Comparison of ENCODE assay signal across 8 cellular contexts in genomic region chr5:140251527-140251973, GRCh38. TPM values are rescaled to one million over a fixed set of nuclear protein-coding genes. Genes with fewer than 3 reads are reported as not detected.
A peak's percentile ranks its signal among the peaks of the same experiment; 100 is the strongest.
DNase-seq lines count a peak whose midpoint lies in the region; ATAC-seq and TF ChIP-seq lines count a peak whose summit lies in the region.

No MANE protein-coding gene starts in this region.

- peaks cover 17% of the 10 kb centered on the region for H3K4me1 Mint-ChIP-seq in GM23338

- H3K9me3 ChIP-seq in RWPE2 (ENCODE audit: severe bottlenecking) (no peaks in the 10 kb centered on the region), mesenchymal stem cell (ENCODE audit: control insufficient read depth, low read length) (no peaks in the 10 kb centered on the region), thoracic aorta (no peaks in the 10 kb centered on the region)

- peaks cover 32% of the 10 kb centered on the region for H3K79me1 ChIP-seq in mesenchymal stem cell (replicated peaks; ENCODE audit: low read length, poor library complexity, severe bottlenecking)

- 1% methylated on average over 5 of the region's 5 CpGs for WGBS in mesenchymal stem cell

- H3K36me3 Mint-ChIP-seq in GM23338 (ENCODE audit: low read depth) = peaks cover 6% of the 10 kb centered on the region; the same call in 2 of the 3 replicates

- DNase-seq in GDM1 (lab: John Stamatoyannopoulos, UW) = peak; percentile 61
- no peak for DNase-seq in RWPE2 (ENCODE audit: low spot score)
- peak; percentile 48 for DNase-seq in activated naive CD4-positive, alpha-beta T cell treated with anti-CD3 and anti-CD28 coated beads, Interleukin-2, amount 50 U/mL, for 16 hours
- DNase-seq in mesenchymal stem cell = peak; percentile 98
- DNase-seq in thoracic aorta (ENCODE audit: low spot score) = no peak
- DNase-seq in GM23338 (ENCODE audit: low spot score) = no peak

- peaks cover 16% of the 10 kb centered on the region for H4K20me1 ChIP-seq in GM23338 (replicated peaks; ENCODE audit: insufficient read depth)

- no peak overlapping the region for H2AK5ac ChIP-seq in mesenchymal stem cell (ENCODE audit: low read length, severe bottlenecking)

- no peak overlapping the region for H3K23ac ChIP-seq in mesenchymal stem cell (ENCODE audit: low read length in 2 of 2)

- H3F3A ChIP-seq in GM23338 (replicated peaks; ENCODE audit: low read depth) = no peaks in the 10 kb centered on the region

- ATAC-seq in HG02678 (IDR thresholded peaks at IDR 0.05; ENCODE audit: unreplicated experiment) = peak; percentile 71
- peak; percentile 60 for ATAC-seq in RWPE2 (ENCODE audit: low read depth)
- peak; percentile 26 for ATAC-seq in thoracic aorta (ENCODE audit: insufficient number of reproducible peaks, low FRiP score, low read depth)
- ATAC-seq in GM23338 = no peak
- no peak for ATAC-seq in GM21515 (IDR thresholded peaks at IDR 0.05; ENCODE audit: unreplicated experiment)

- peak overlapping the region in 1 of 2 experiments; percentile 48 for H3K18ac ChIP-seq in mesenchymal stem cell (ENCODE audit: low read depth in 1 of 2, low read length in 2 of 2)

- H4K8ac ChIP-seq in mesenchymal stem cell (ENCODE audit: low read length) = no peak overlapping the region

- H2BK120ac ChIP-seq in mesenchymal stem cell (ENCODE audit: low read depth, low read length) = no peak overlapping the region

- H2AFZ ChIP-seq in mesenchymal stem cell (ENCODE audit: low read depth, low read length) = no peak overlapping the region
- H2AFZ ChIP-seq in GM23338 = no peak overlapping the region

- H3K27ac Mint-ChIP-seq in GM23338 = no peak overlapping the region

- H3K4ac ChIP-seq in mesenchymal stem cell (ENCODE audit: low read depth in 1 of 2, low read length in 2 of 2) = no peak overlapping the region

- H3K27me3 ChIP-seq in RWPE2 (ENCODE audit: insufficient read depth, poor library complexity, severe bottlenecking) = no peaks in the 10 kb centered on the region
- no peaks in the 10 kb centered on the region for H3K27me3 ChIP-seq in mesenchymal stem cell (ENCODE audit: control insufficient read depth in 1 of 2, insufficient read depth in 1 of 2, low read length in 2 of 2)
- no peaks in the 10 kb centered on the region for H3K27me3 ChIP-seq in thoracic aorta (replicated peaks; ENCODE audit: insufficient read depth)
- no peaks in the 10 kb centered on the region for H3K27me3 ChIP-seq in GM23338 (ENCODE audit: insufficient read depth)

- peak overlapping the region in 1 of 2 experiments; percentile 31 for H2BK12ac ChIP-seq in mesenchymal stem cell (ENCODE audit: low read length in 2 of 2)

- H3K4me2 ChIP-seq in mesenchymal stem cell (ENCODE audit: low read length, poor library complexity, severe bottlenecking) (peak overlapping the region; percentile 31), GM23338 (no peak overlapping the region)

- H3K4me1 ChIP-seq in RWPE2 (ENCODE audit: insufficient read depth, poor library complexity, severe bottlenecking) (peaks cover 40% of the 10 kb centered on the region), mesenchymal stem cell (ENCODE audit: control insufficient read depth, insufficient read depth, low read depth, low read length) (peaks cover 15% of the 10 kb centered on the region), thoracic aorta (ENCODE audit: control insufficient read depth in 1 of 2, low read depth in 2 of 2) (peaks cover 4 to 21% of the 10 kb centered on the region in 2 donors), GM23338 (ENCODE audit: insufficient read depth) (peaks cover 12% of the 10 kb centered on the region)

- no peaks in the 10 kb centered on the region for H3K27me3 Mint-ChIP-seq in GM23338 (ENCODE audit: insufficient read depth, low read depth, poor library complexity)

- peaks cover 56% of the 10 kb centered on the region for H3K79me2 ChIP-seq in GM23338 (replicated peaks; ENCODE audit: insufficient read depth)

- no peak overlapping the region for H3K14ac ChIP-seq in mesenchymal stem cell (ENCODE audit: low read length in 2 of 2)

- H3K36me3 ChIP-seq in RWPE2 (ENCODE audit: low read depth) = peaks cover 3% of the 10 kb centered on the region; the same call in 1 of the 2 replicates
- peaks cover 11 to 34% of the 10 kb centered on the region in 2 experiments for H3K36me3 ChIP-seq in mesenchymal stem cell (ENCODE audit: control insufficient read depth in 1 of 2, insufficient read depth in 2 of 2, low read depth in 1 of 2, low read length in 2 of 2)
- H3K36me3 ChIP-seq in thoracic aorta = peaks cover 8% of the 10 kb centered on the region
- no peaks in the 10 kb centered on the region for H3K36me3 ChIP-seq in GM23338 (ENCODE audit: insufficient read depth)

- no peak overlapping the region for H4K91ac ChIP-seq in mesenchymal stem cell (ENCODE audit: low read length)

- H3K9me3 Mint-ChIP-seq in GM23338 = no peaks in the 10 kb centered on the region

- H2BK15ac ChIP-seq in mesenchymal stem cell (ENCODE audit: low read depth, poor library complexity, severe bottlenecking) = no peak overlapping the region

- H2BK5ac ChIP-seq in mesenchymal stem cell (ENCODE audit: low read depth, low read length, poor library complexity, severe bottlenecking) = no peak overlapping the region

- TF ChIP-seq CTCF in RWPE2 (IDR thresholded peaks at IDR 0.05; ENCODE audit: poor library complexity, severe bottlenecking) (no peak), thoracic aorta (IDR thresholded peaks at IDR 0.05) (no peak), GM23338 (conservative IDR thresholded peaks at IDR 0.05; ENCODE audit: low read depth in 2 of 2) (no peak)

- H3K9ac ChIP-seq in mesenchymal stem cell (ENCODE audit: low read length) = peak overlapping the region; percentile 80

- H3K9me2 ChIP-seq in GM23338 (ENCODE audit: insufficient read depth) = no peaks in the 10 kb centered on the region

- no peak overlapping the region for H3K4me3 ChIP-seq in RWPE2 (ENCODE audit: severe bottlenecking)
- no peak overlapping the region for H3K4me3 ChIP-seq in mesenchymal stem cell (ENCODE audit: insufficient read depth in 1 of 2, low read depth in 1 of 2, low read length in 2 of 2)
- H3K4me3 ChIP-seq in thoracic aorta = no peak overlapping the region
- H3K4me3 ChIP-seq in GM23338 = no peak overlapping the region

- peak overlapping the region; percentile 56 for H3K27ac ChIP-seq in RWPE2 (ENCODE audit: poor library complexity, severe bottlenecking)
- peak overlapping the region; percentile 62 for H3K27ac ChIP-seq in mesenchymal stem cell (ENCODE audit: low read length, poor library complexity, severe bottlenecking)
- peak overlapping the region in 1 of 2 donors; percentile 55 for H3K27ac ChIP-seq in thoracic aorta
- no peak overlapping the region for H3K27ac ChIP-seq in GM23338 (ENCODE audit: low read depth)

- no peak overlapping the region for H3K4me3 Mint-ChIP-seq in GM23338

TF ChIP-seq in GM23338, 12 proteins besides CTCF, POLR2A, EP300 and RAD21 (continues in another document):
- TF ChIP-seq ZNF331 (CRISPR knock-in tag; IDR thresholded peaks at IDR 0.05; ENCODE audit: low read depth) (no peak), POLR2AphosphoS5 (IDR thresholded peaks at IDR 0.05; ENCODE audit: low read depth) (no peak)

RNA-seq across cellular contexts. Expression of gene PFDN1, which starts 51.4 kb away (rescaled TPM):
- polyA plus RNA-seq in mesenchymal stem cell (2013, experiment 1 of 2) = 289 TPM
- 256 TPM for polyA plus RNA-seq in mesenchymal stem cell (2013, experiment 2 of 2)
- 10 to 100 TPM; 62.5 to 72.2 TPM for total RNA-seq in thoracic aorta
- total RNA-seq in GM23338 (2014; rRNA removed; shearing (Covaris generic)) = 85.4 and 119 TPM in 2 replicates
- polyA plus RNA-seq in GM23338 (2016; fragmentation: Nextera tagmentation; extraction: Ambion mirVana) = 256 and 279 TPM in 2 replicates

Comparison
In these comparisons a context has a peak if more than half of its experiments do, and no peak if none do; other contexts are left out.
1. DNase-seq: peak in GDM1 (single experiment), activated naive CD4-positive, alpha-beta T cell treated with anti-CD3 and anti-CD28 coated beads, Interleukin-2, amount 50 U/mL, for 16 hours (single experiment) and mesenchymal stem cell (single experiment); none in RWPE2 (single experiment), thoracic aorta (single experiment) and GM23338 (single experiment).
2. ATAC-seq: peak in HG02678 (single experiment), RWPE2 (single experiment) and thoracic aorta (single experiment); none in GM23338 (single experiment) and GM21515 (single experiment).